Comparison of ENCODE assay signal across 1 cellular context in the genomic region with DNA sequence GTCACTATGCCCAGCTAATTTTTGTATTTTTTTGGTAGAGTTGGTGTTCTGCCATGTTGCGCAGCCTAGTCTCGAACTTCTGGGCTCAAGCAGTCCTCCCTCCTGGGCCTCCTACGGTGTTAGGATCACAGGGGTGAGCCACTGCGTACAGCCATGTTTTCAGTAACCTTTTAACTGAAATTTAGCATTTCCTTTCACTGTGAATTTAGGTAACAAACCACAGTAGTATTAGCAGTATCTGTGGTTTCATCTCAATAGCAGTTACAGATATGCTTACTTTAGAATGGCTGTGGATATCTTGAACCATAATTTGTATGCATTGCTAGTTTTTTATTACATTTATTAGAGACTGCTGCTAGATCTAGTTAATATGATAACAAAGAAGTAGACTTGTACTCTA.
TF ChIP-seq lines count a peak whose summit lies in the region.

No MANE protein-coding gene starts in this region.

TF ChIP-seq in SK-N-SH treated with all-trans-retinoic acid at 6 μM for 48 hours, 23 proteins besides CTCF, POLR2A, EP300 and RAD21 (continued from another document):
- TF ChIP-seq ESRRG (CRISPR knock-in tag; IDR thresholded peaks at IDR 0.05) (no peak), ZNF70 (CRISPR knock-in tag; IDR thresholded peaks at IDR 0.05) (no peak), TCF4 (CRISPR knock-in tag; IDR thresholded peaks at IDR 0.05; ENCODE audit: borderline replicate concordance) (no peak), ZFP30 (CRISPR knock-in tag; IDR thresholded peaks at IDR 0.05) (no peak)
